Comparison of ENCODE assay signal across 9 cellular contexts in genomic region chr2:233247744-233248143, GRCh38. TPM values are rescaled to one million over a fixed set of nuclear protein-coding genes. Genes with fewer than 3 reads are reported as not detected.
DNase-seq lines count a peak whose midpoint lies in the region; ATAC-seq and TF ChIP-seq lines count a peak whose summit lies in the region.
"Had no signal": no experiment of that assay in that cellular context is flagged by ENCODE, and none has a peak within 500 bp of the region (broad histone marks: within the 10 kb centered on the region; RNA-seq: fewer than 3 reads in every experiment).

No MANE protein-coding gene starts in this region.

- H3K36me3 ChIP-seq in uterus = peaks cover 0 to 2% of the 10 kb centered on the region in 2 donors

- peaks cover under 1% of the 10 kb centered on the region for H3K36me3 Mint-ChIP-seq in activated naive CD8-positive, alpha-beta T cell

- intact Hi-C loops in uterus (cut with DNase I; ENCODE audit: low total_unique reads) = no loop called here

- TF ChIP-seq POLR2A in uterus (IDR thresholded peaks at IDR 0.05) = no peak

- H3K27ac ChIP-seq in uterus = no peak overlapping the region

- H3K4me1 Mint-ChIP-seq in activated naive CD8-positive, alpha-beta T cell (ENCODE audit: low read depth) = peaks cover 59% of the 10 kb centered on the region

- peak overlapping the region; percentile 76 for H3K4me3 Mint-ChIP-seq in activated naive CD8-positive, alpha-beta T cell

- no peak for TF ChIP-seq CTCF in uterus (IDR thresholded peaks at IDR 0.05)

- DNase-seq in DMS53 treated with DMSO at 0.1 percent for 48 hours (lab: John Stamatoyannopoulos, UW; ENCODE audit: unreplicated experiment) (peak; percentile 31), putamen (ENCODE audit: low spot score) (peak; percentile 68), uterus (no peak), NCI-H82 (lab: John Stamatoyannopoulos, UW) (no peak)
- DNase-seq: posterior cingulate gyrus had no signal

- no peaks in the 10 kb centered on the region for H3K27me3 Mint-ChIP-seq in activated naive CD8-positive, alpha-beta T cell

- no peaks in the 10 kb centered on the region for H3K9me3 ChIP-seq in uterus

- H3K27ac Mint-ChIP-seq in activated naive CD8-positive, alpha-beta T cell = peak overlapping the region; percentile 97

- H3K9me3 Mint-ChIP-seq in activated naive CD8-positive, alpha-beta T cell (ENCODE audit: low read depth) = no peaks in the 10 kb centered on the region

- H3K4me3 ChIP-seq in uterus = no peak overlapping the region

- peaks cover 0 to 4% of the 10 kb centered on the region in 2 donors for H3K4me1 ChIP-seq in uterus

- ATAC-seq in SK-N-SH treated with all-trans-retinoic acid at 6 μM for 48 hours (peak; percentile 31), GM19351 (IDR thresholded peaks at IDR 0.05; ENCODE audit: unreplicated experiment) (no peak), GM19328 (IDR thresholded peaks at IDR 0.05; ENCODE audit: unreplicated experiment) (no peak)

- H3K27me3 ChIP-seq in uterus = no peaks in the 10 kb centered on the region

TF ChIP-seq in SK-N-SH treated with all-trans-retinoic acid at 6 μM for 48 hours, 23 proteins besides CTCF, POLR2A, EP300 and RAD21:
- TF ChIP-seq ZC3H10 (CRISPR knock-in tag; IDR thresholded peaks at IDR 0.05) (no peak), ISL1 (CRISPR knock-in tag; IDR thresholded peaks at IDR 0.05) (0 out of 2 replicates have a peak, but pooled peaks have one; percentile 21)

RNA-seq across cellular contexts. Expression of gene ATG16L1, which starts 3.7 kb away (rescaled TPM):
- total RNA-seq in uterus = 10 to 100 TPM; 26.2 to 42.9 (median 31.9) TPM

RNA-seq across cellular contexts. Expression of gene SAG, which starts 59.9 kb away (rescaled TPM):
- total RNA-seq in uterus = under 1 TPM in 1 of 4 donors, not detected in 3; 0.07 TPM

Comparison
In these comparisons a context has a peak if more than half of its experiments do, and no peak if none do; other contexts are left out.
1. DNase-seq: peak in DMS53 treated with DMSO at 0.1 percent for 48 hours (single experiment) and putamen (single experiment); none in uterus (0 of 2) and NCI-H82 (single experiment).